In genomic region chr2:1546023-1546591, GRCh38 we compare ENCODE assay signal across 8 cellular contexts.
DNase-seq lines count a peak whose midpoint lies in the region; ATAC-seq and TF ChIP-seq lines count a peak whose summit lies in the region.

No MANE protein-coding gene starts in this region.

- no peaks in the 10 kb centered on the region for H3K36me3 ChIP-seq in gastrocnemius medialis

- peaks cover 0 to 4% (median 3%) of the 10 kb centered on the region in 3 donors for H3K27me3 ChIP-seq in gastrocnemius medialis

- peak overlapping the region in 1 of 4 donors; percentile 3 for H3K27ac ChIP-seq in gastrocnemius medialis

- TF ChIP-seq POLR2A in gastrocnemius medialis (IDR thresholded peaks at IDR 0.05) = no peak

- TF ChIP-seq CTCF in AG09319 (IDR thresholded peaks at IDR 0.05; ENCODE audit: low read depth, low read length) (peak; percentile 90), GM12875 (IDR thresholded peaks at IDR 0.05; ENCODE audit: borderline replicate concordance, insufficient read depth, low read depth, low read length) (peak; percentile 68), gastrocnemius medialis (IDR thresholded peaks at IDR 0.05 in 4 of 5, conservative IDR thresholded peaks at IDR 0.05 in 1 of 5) (peak; percentile 21 to 59 (median 54))

- no peaks in the 10 kb centered on the region for H3K9me3 ChIP-seq in gastrocnemius medialis

- H3K4me1 ChIP-seq in gastrocnemius medialis = peaks cover 0 to 11% of the 10 kb centered on the region in 2 donors

- peak; percentile 24 for DNase-seq in AG09319 (ENCODE audit: extremely low read depth, low read depth)
- DNase-seq in NCI-H2227 treated with DMSO at 0.1 percent for 48 hours (lab: John Stamatoyannopoulos, UW) = peak; percentile 49
- peak; percentile 21 for DNase-seq in activated naive CD4-positive, alpha-beta T cell treated with Interleukin-2 at 50 U/mL for 16 hours
- no peak for DNase-seq in left ventricle myocardium superior
- no peak for DNase-seq in gastrocnemius medialis

- ATAC-seq in left ventricle myocardium superior = peak; percentile 24
- no peak for ATAC-seq in gastrocnemius medialis
- ATAC-seq in GM18870 (IDR thresholded peaks at IDR 0.05; ENCODE audit: unreplicated experiment) = no peak
- ATAC-seq in HG03378 (IDR thresholded peaks at IDR 0.05; ENCODE audit: unreplicated experiment) = no peak

- intact Hi-C loops in left ventricle myocardium superior (cut with micrococcal nuclease) (loop anchor here (10.0 kb wide), 1 partner anchor 691 kb away; no protein-coding TSS in a partner anchor), gastrocnemius medialis (cut with DNase I; ENCODE audit: low total_unique reads) (loop anchor here (5.0 to 10.0 kb wide), 3 partner anchors 591 to 831 kb away; partner anchors contain the start of gene SNTG2)

- no peak overlapping the region for H3K4me3 ChIP-seq in GM12875 (ENCODE audit: low read depth, low read length)
- H3K4me3 ChIP-seq in gastrocnemius medialis = no peak overlapping the region

- in situ Hi-C loops in gastrocnemius medialis (cut with MboI; ENCODE audit: low sequenced_read_pairs in 4 of 4) = loop anchor here in 1 of 4 donors (25.0 kb wide), 1 partner anchor 834 kb away; no protein-coding TSS in a partner anchor

Comparison
In these comparisons a context has a peak if more than half of its experiments do, and no peak if none do; other contexts are left out.
1. DNase-seq: peak in AG09319 (single experiment), NCI-H2227 treated with DMSO at 0.1 percent for 48 hours (single experiment) and activated naive CD4-positive, alpha-beta T cell treated with Interleukin-2 at 50 U/mL for 16 hours (single experiment); none in left ventricle myocardium superior (single experiment) and gastrocnemius medialis (0 of 2).
2. Peak in every context shown above with its lines, with median percentiles within 50 percentile points of each other: CTCF ChIP-seq.